ENCODE assay signal across 8 cellular contexts in the genomic region with DNA sequence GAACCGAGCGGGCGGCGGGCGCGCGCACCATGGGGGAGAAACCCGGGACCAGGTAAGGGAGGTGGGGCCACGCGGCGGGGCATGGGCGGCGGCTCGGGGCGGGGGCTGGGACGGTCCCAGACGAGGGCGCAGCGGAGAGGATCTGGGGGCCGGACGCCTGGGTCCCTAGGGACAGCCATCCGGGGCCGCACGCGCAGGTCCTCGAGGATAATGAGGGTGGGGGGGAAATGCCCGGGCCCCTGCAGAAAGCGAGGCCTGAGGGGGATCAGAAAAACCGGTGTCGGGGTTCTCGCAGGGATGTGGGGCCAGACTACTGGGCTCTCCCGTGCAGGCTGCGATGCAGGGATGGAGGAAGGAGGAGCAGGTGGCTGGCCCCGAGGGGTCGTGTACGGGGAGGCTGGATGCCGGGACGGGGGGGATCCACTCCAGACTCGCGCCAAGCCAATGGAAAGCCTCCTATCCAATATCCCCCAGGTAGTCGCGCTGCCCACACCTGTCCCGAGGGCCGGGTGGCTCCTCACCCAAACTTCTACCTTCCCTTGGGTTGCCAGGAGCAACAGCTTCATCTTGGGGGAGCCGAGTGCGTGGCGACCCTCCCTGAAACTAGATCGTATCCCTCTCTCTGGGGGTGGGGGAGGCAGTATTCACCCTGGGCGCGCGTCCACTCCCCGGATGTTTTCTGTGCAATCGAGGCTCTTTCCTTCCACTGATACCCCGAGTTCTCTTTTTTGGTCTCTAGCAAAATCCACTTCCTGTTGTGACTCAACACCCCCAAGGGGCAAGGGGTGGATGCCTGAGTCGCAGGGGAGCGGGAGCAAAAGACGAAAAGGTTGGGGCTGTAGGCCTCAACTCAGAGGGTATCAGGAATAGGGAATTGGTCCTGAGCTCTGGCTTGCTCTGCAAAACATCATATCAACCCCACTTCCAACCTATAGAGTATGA. TPM values are rescaled to one million over a fixed set of nuclear protein-coding genes. Genes with fewer than 3 reads are reported as not detected.
A peak's percentile ranks its signal among the peaks of the same experiment; 100 is the strongest.
DNase-seq lines count a peak whose midpoint lies in the region; ATAC-seq, FAIRE-seq and TF ChIP-seq lines count a peak whose summit lies in the region.

No MANE protein-coding gene starts in this region.

- H3K4me1 ChIP-seq in HAP-1 (peaks cover 7% of the 10 kb centered on the region), GM12878 (ENCODE audit: control insufficient read depth, insufficient read depth, low read length) (peaks cover 28% of the 10 kb centered on the region), kidney (ENCODE audit: control insufficient read depth in 1 of 2, insufficient read depth in 1 of 2, low read depth in 1 of 2, low read length in 2 of 2) (peaks cover 16 to 17% of the 10 kb centered on the region in 2 donors)

- 1% methylated on average over 47 of the region's 57 CpGs for WGBS in GM12878 (ENCODE audit: insufficient coverage, insufficient replicate concordance, low lambda C conversion rate, missing lambda C conversion rate)

- H3K4me3 ChIP-seq in HAP-1 (peak overlapping the region; percentile 67), GM12878 (peak overlapping the region; percentile 80), kidney (ENCODE audit: low read length in 2 of 2) (peak overlapping the region; percentile 61 to 64)

- peak overlapping the region; percentile 84 for H2AFZ ChIP-seq in GM12878 (ENCODE audit: control insufficient read depth, low read depth, low read length)

- peak; percentile 53 for DNase-seq in AML-193 (lab: John Stamatoyannopoulos, UW)
- DNase-seq in HAP-1 (ENCODE audit: low spot score in 2 of 2): no peak
- peak; percentile 18 for DNase-seq in T follicular helper cell (ENCODE audit: low read depth)
- DNase-seq in GM12878 (ENCODE audit: low read depth, low spot score): no peak
- DNase-seq in kidney: peak; percentile 87
- DNase-seq in stimulated activated CD8-positive, alpha-beta memory T cell treated with anti-CD3 and anti-CD28 coated beads, Interleukin-12 subunit alpha, Interleukin-12 subunit beta, amount 100 ng/mL, for 4 hours (ENCODE audit: low read depth): peak; percentile 28
- no peak for DNase-seq in NCI-H774 (lab: John Stamatoyannopoulos, UW)
- DNase-seq in NCI-H2081 treated with DMSO at 0.1 percent for 48 hours (lab: John Stamatoyannopoulos, UW): no peak

- peaks cover 19% of the 10 kb centered on the region for H3K79me2 ChIP-seq in GM12878 (ENCODE audit: control insufficient read depth, insufficient read depth, low read length)

- no peaks in the 10 kb centered on the region for H4K20me1 ChIP-seq in GM12878 (ENCODE audit: control insufficient read depth, insufficient read depth)

- CTCF ChIA-PET in GM12878 (lab: Yijun Ruan, JAX): interaction anchor here (0.7 to 2.5 kb wide), 15 partner anchors 15 to 198 kb away, joined by 3 to 12 read pairs (median 4); partner anchors contain the start of gene CHRNE

- FAIRE-seq in GM12878 (lab: Jason Lieb, UNC) (no peak), kidney (lab: Jason Lieb, UNC) (no peak)

- H3K27me3 ChIP-seq in HAP-1 (ENCODE audit: low read depth) (no peaks in the 10 kb centered on the region), GM12878 (replicated peaks in 1 of 2; ENCODE audit: control insufficient read depth in 2 of 2, insufficient read depth in 2 of 2, low read length in 1 of 2) (no peaks in the 10 kb centered on the region)

- ATAC-seq in GM12878: peak; percentile 5

- TF ChIP-seq RAD21 in GM12878 (IDR thresholded peaks at IDR 0.05; ENCODE audit: insufficient read depth, low read depth, low read length): no peak

- H3K9ac ChIP-seq in GM12878 (ENCODE audit: control insufficient read depth, insufficient read depth, low read length): peak overlapping the region; percentile 85
- peak overlapping the region; percentile 55 to 69 for H3K9ac ChIP-seq in kidney (ENCODE audit: low read length in 2 of 2)

- SMC1A ChIA-PET in GM12878 (lab: Charles Lee; ENCODE audit: uncharacterized antibody, unreplicated experiment): interaction anchor here (0.8 to 2.8 kb wide), 9 partner anchors 8 to 193 kb away, joined by 3 to 11 read pairs (median 3); partner anchors contain the start of genes CHRNE and MED11

- no peak for TF ChIP-seq CTCF in GM12878 (IDR thresholded peaks at IDR 0.05 in 2 of 3, conservative IDR thresholded peaks at IDR 0.05 in 1 of 3; ENCODE audit: control insufficient read depth in 2 of 3, extremely low read depth in 1 of 3, insufficient read depth in 1 of 3, low read depth in 3 of 3, low read length in 3 of 3)
- no peak for TF ChIP-seq CTCF in kidney (IDR thresholded peaks at IDR 0.05; ENCODE audit: borderline replicate concordance, extremely low read depth, insufficient read depth)

- H3K9me3 ChIP-seq in HAP-1 (no peaks in the 10 kb centered on the region), GM12878 (replicated peaks; ENCODE audit: control insufficient read depth, insufficient read depth, low read length) (no peaks in the 10 kb centered on the region; the same call in 2 of the 3 replicates), kidney (ENCODE audit: control insufficient read depth in 1 of 2, low read length in 2 of 2) (no peaks in the 10 kb centered on the region)

- in situ Hi-C loops in HAP-1 (cut with MboI; ENCODE audit: low sequenced_read_pairs): no loop called here
- in situ Hi-C loops in GM12878 (cut with MboI): loop anchor here (5.0 kb wide), 1 partner anchor 171 kb away; no protein-coding TSS in a partner anchor

- H3K27ac ChIP-seq in GM12878 (ENCODE audit: control insufficient read depth, insufficient read depth) (peak overlapping the region; percentile 66), kidney (ENCODE audit: low read depth in 2 of 2, low read length in 2 of 2) (peak overlapping the region; percentile 43 to 80)

- TF ChIP-seq EP300 in GM12878 (IDR thresholded peaks at IDR 0.05; ENCODE audit: borderline replicate concordance in 1 of 2, control insufficient read depth in 1 of 2, low read depth in 2 of 2, low read length in 2 of 2): no peak

- intact Hi-C loops in GM12878 (cut with micrococcal nuclease; ENCODE audit: unreplicated experiment): loop anchor here (1.0 to 5.0 kb wide), 3 partner anchors 20 to 178 kb away; partner anchors contain the start of genes GLTPD2, MED11 and VMO1
- intact Hi-C loops in kidney (cut with DNase I): no loop called here

- POLR2A ChIA-PET in GM12878 (lab: Charles Lee): interaction anchor here (0.5 to 3.9 kb wide), 7 partner anchors 8 to 244 kb away, joined by 3 to 23 read pairs (median 6); partner anchors contain the start of genes MED11 and PELP1

- no peak for TF ChIP-seq POLR2A in GM12878 (IDR thresholded peaks at IDR 0.05; ENCODE audit: low read depth, low read length)

- no TSS peak for BruUV-seq in GM12878 (replicated peaks; lab: Mats Ljungman, UMichigan)

- H3K4me2 ChIP-seq in GM12878 (ENCODE audit: control insufficient read depth, insufficient read depth): peak overlapping the region; percentile 96

- RAD21 ChIA-PET in GM12878 (lab: Charles Lee; ENCODE audit: unreplicated experiment): interaction anchor here (0.6 to 1.7 kb wide), 20 partner anchors 10 to 256 kb away, joined by 3 to 14 read pairs (median 4); partner anchors contain the start of genes GLTPD2, MED11, MINK1 and PLD2

- H3K36me3 ChIP-seq in HAP-1 (replicated peaks) (peaks cover 4% of the 10 kb centered on the region; the same call in 1 of the 2 replicates), GM12878 (ENCODE audit: control insufficient read depth in 2 of 2, insufficient read depth in 2 of 2, low read length in 1 of 2) (no peaks in the 10 kb centered on the region; a peak in 2 of 4 replicates), kidney (ENCODE audit: control insufficient read depth in 1 of 2, insufficient read depth in 2 of 2, low read length in 2 of 2) (no peaks in the 10 kb centered on the region)

RNA-seq across cellular contexts. Expression of gene ARRB2, which starts 0.5 kb away (rescaled TPM):
- 28.7 and 33.9 TPM in 2 replicates for total RNA-seq in GM12878 (2013; cell fraction: nucleolus; rRNA removed)
- total RNA-seq in GM12878 (2014; rRNA removed): 43.9 and 45.7 TPM in 2 replicates
- 39.8 and 42.7 TPM in 2 replicates for total RNA-seq in GM12878 (2014; rRNA removed; fragmentation: Illumina TruSeq; extraction: Trizol)
- total RNA-seq in GM12878 (2021): 70.0 and 75.2 TPM in 2 replicates
- 18.2 TPM for polyA plus RNA-seq in GM12878 (2011; ENCODE audit: low read depth)
- polyA plus RNA-seq in GM12878 (2011; rRNA removed): 27.3 and 43.5 TPM in 2 replicates
- polyA plus RNA-seq in GM12878 (2011; cell fraction: cytosol; rRNA removed): 48.7 and 59.8 TPM in 2 replicates
- 81.3 and 85.2 TPM in 2 replicates for polyA plus RNA-seq in GM12878 (2011; cell fraction: nucleus; rRNA removed)
- polyA plus RNA-seq in GM12878 (2012): 33.8 and 44.4 TPM in 2 replicates
- polyA plus RNA-seq in GM12878 (2014; fragmentation: Illumina TruSeq; extraction: Trizol): 50.3 and 68.4 TPM in 2 replicates
- 1 to 10 TPM; 6.5 to 7.3 TPM for polyA plus RNA-seq in GM12878 (2014; fragmentation: Nextera tagmentation; extraction: Ambion mirVana)
- 55.4 and 69.2 TPM in 2 replicates for polyA plus RNA-seq in GM12878 (2014; rRNA removed)
- 10 to 100 TPM; 29.6 to 31.2 TPM for polyA plus RNA-seq in GM12878 (2016; fragmentation: Nextera tagmentation; extraction: Ambion mirVana)
- polyA minus RNA-seq in GM12878 (2011; rRNA and poly(A)+ RNA removed): 27.4 and 32.8 TPM in 2 replicates
- polyA minus RNA-seq in GM12878 (2011; cell fraction: cytosol; rRNA and poly(A)+ RNA removed): 14.8 and 18.0 TPM in 2 replicates
- 13.5 and 18.7 TPM in 2 replicates for polyA minus RNA-seq in GM12878 (2011; cell fraction: nucleus; rRNA and poly(A)+ RNA removed)
- total RNA-seq in kidney: 63.1 TPM
- polyA plus RNA-seq in kidney (ENCODE audit: insufficient read depth, low read depth, low replicate concordance): 32.8 TPM

RNA-seq across cellular contexts. Expression of gene PELP1, which starts 7.0 kb away (rescaled TPM):
- total RNA-seq in GM12878 (2013; cell fraction: nucleolus; rRNA removed): 96.1 and 101 TPM in 2 replicates
- total RNA-seq in GM12878 (2014; rRNA removed) (21.2 and 22.7 TPM in 2 replicates), GM12878 (2014; rRNA removed; fragmentation: Illumina TruSeq; extraction: Trizol) (8.0 and 9.0 TPM in 2 replicates), GM12878 (2021) (92.7 and 100 TPM in 2 replicates), kidney (49.0 TPM)
- polyA plus RNA-seq in GM12878 (2011; ENCODE audit: low read depth): 24.1 TPM
- polyA plus RNA-seq in GM12878 (2011; rRNA removed) (7.3 and 11.6 TPM in 2 replicates), GM12878 (2014; fragmentation: Illumina TruSeq; extraction: Trizol) (7.4 and 21.1 TPM in 2 replicates), GM12878 (2014; fragmentation: Nextera tagmentation; extraction: Ambion mirVana) (1 to 10 TPM in 1 of 2 experiments, under 1 TPM in 1; 0.55 to 1.2 TPM), GM12878 (2014; rRNA removed) (21.9 and 25.3 TPM in 2 replicates), GM12878 (2016; fragmentation: Nextera tagmentation; extraction: Ambion mirVana) (10 to 100 TPM; 21.7 to 23.8 TPM), kidney (ENCODE audit: insufficient read depth, low read depth, low replicate concordance) (20.9 TPM)
- 13.9 and 15.5 TPM in 2 replicates for polyA plus RNA-seq in GM12878 (2011; cell fraction: cytosol; rRNA removed)
- 79.6 and 97.5 TPM in 2 replicates for polyA plus RNA-seq in GM12878 (2011; cell fraction: nucleus; rRNA removed)
- polyA plus RNA-seq in GM12878 (2012): 34.4 and 36.6 TPM in 2 replicates
- polyA minus RNA-seq in GM12878 (2011; rRNA and poly(A)+ RNA removed): 29.1 and 40.1 TPM in 2 replicates
- 16.2 and 17.2 TPM in 2 replicates for polyA minus RNA-seq in GM12878 (2011; cell fraction: cytosol; rRNA and poly(A)+ RNA removed)
- 38.9 and 62.0 TPM in 2 replicates for polyA minus RNA-seq in GM12878 (2011; cell fraction: nucleus; rRNA and poly(A)+ RNA removed)

RNA-seq across cellular contexts. Expression of gene MED11, which starts 20.3 kb away (rescaled TPM):
- total RNA-seq in GM12878 (2013; cell fraction: nucleolus; rRNA removed): 10.2 and 11.0 TPM in 2 replicates
- total RNA-seq in GM12878 (2014; rRNA removed): 31.9 and 32.3 TPM in 2 replicates
- total RNA-seq in GM12878 (2014; rRNA removed; fragmentation: Illumina TruSeq; extraction: Trizol): 34.9 and 35.1 TPM in 2 replicates
- 18.4 and 22.4 TPM in 2 replicates for total RNA-seq in GM12878 (2021)
- 13.5 TPM for polyA plus RNA-seq in GM12878 (2011; ENCODE audit: low read depth)
- polyA plus RNA-seq in GM12878 (2011; rRNA removed): 26.3 and 33.1 TPM in 2 replicates
- 43.0 and 45.7 TPM in 2 replicates for polyA plus RNA-seq in GM12878 (2011; cell fraction: cytosol; rRNA removed)
- 21.0 and 22.3 TPM in 2 replicates for polyA plus RNA-seq in GM12878 (2011; cell fraction: nucleus; rRNA removed)
- 15.7 and 18.6 TPM in 2 replicates for polyA plus RNA-seq in GM12878 (2012)
- 26.8 and 31.4 TPM in 2 replicates for polyA plus RNA-seq in GM12878 (2014; fragmentation: Illumina TruSeq; extraction: Trizol)
- 10 to 100 TPM; 41.3 to 45.9 TPM for polyA plus RNA-seq in GM12878 (2014; fragmentation: Nextera tagmentation; extraction: Ambion mirVana)
- 35.4 and 40.0 TPM in 2 replicates for polyA plus RNA-seq in GM12878 (2014; rRNA removed)
- polyA plus RNA-seq in GM12878 (2016; fragmentation: Nextera tagmentation; extraction: Ambion mirVana): 10 to 100 TPM; 36.9 to 44.3 TPM
- 23.8 and 28.7 TPM in 2 replicates for polyA minus RNA-seq in GM12878 (2011; rRNA and poly(A)+ RNA removed)
- 6.1 and 6.7 TPM in 2 replicates for polyA minus RNA-seq in GM12878 (2011; cell fraction: cytosol; rRNA and poly(A)+ RNA removed)
- polyA minus RNA-seq in GM12878 (2011; cell fraction: nucleus; rRNA and poly(A)+ RNA removed): 3.7 and 6.0 TPM in 2 replicates
- total RNA-seq in kidney: 19.0 TPM
- 58.4 TPM for polyA plus RNA-seq in kidney (ENCODE audit: insufficient read depth, low read depth, low replicate concordance)

RNA-seq across cellular contexts. Expression of gene ZMYND15, which starts 28.7 kb away (rescaled TPM):
- 0.21 TPM in 1 of 2 replicates, not detected in the other for total RNA-seq in GM12878 (2013; cell fraction: nucleolus; rRNA removed)
- total RNA-seq in GM12878 (2014; rRNA removed): not detected in 2 replicates
- 0.04 and 0.05 TPM in 2 replicates for total RNA-seq in GM12878 (2014; rRNA removed; fragmentation: Illumina TruSeq; extraction: Trizol)
- total RNA-seq in GM12878 (2021): 0.08 and 0.11 TPM in 2 replicates
- not detected for polyA plus RNA-seq in GM12878 (2011; ENCODE audit: low read depth)
- 0.04 TPM in 1 of 2 replicates, not detected in the other for polyA plus RNA-seq in GM12878 (2011; rRNA removed)
- polyA plus RNA-seq in GM12878 (2011; cell fraction: cytosol; rRNA removed): 0.03 and 0.10 TPM in 2 replicates
- 0.07 and 0.40 TPM in 2 replicates for polyA plus RNA-seq in GM12878 (2011; cell fraction: nucleus; rRNA removed)
- not detected in 2 replicates for polyA plus RNA-seq in GM12878 (2012)
- 0.03 TPM in 1 of 2 replicates, not detected in the other for polyA plus RNA-seq in GM12878 (2014; fragmentation: Illumina TruSeq; extraction: Trizol)
- not detected for polyA plus RNA-seq in GM12878 (2014; fragmentation: Nextera tagmentation; extraction: Ambion mirVana)
- 0.17 and 0.19 TPM in 2 replicates for polyA plus RNA-seq in GM12878 (2014; rRNA removed)
- polyA plus RNA-seq in GM12878 (2016; fragmentation: Nextera tagmentation; extraction: Ambion mirVana): under 1 TPM in 1 of 2 experiments, not detected in 1; 0.07 TPM
- polyA minus RNA-seq in GM12878 (2011; rRNA and poly(A)+ RNA removed): not detected in 2 replicates
- polyA minus RNA-seq in GM12878 (2011; cell fraction: cytosol; rRNA and poly(A)+ RNA removed): not detected in 2 replicates
- polyA minus RNA-seq in GM12878 (2011; cell fraction: nucleus; rRNA and poly(A)+ RNA removed): not detected in 2 replicates
- 5.1 TPM for total RNA-seq in kidney
- 1.3 TPM for polyA plus RNA-seq in kidney (ENCODE audit: insufficient read depth, low read depth, low replicate concordance)

RNA-seq across cellular contexts. Expression of gene CXCL16, which starts 28.8 kb away (rescaled TPM):
- total RNA-seq in GM12878 (2013; cell fraction: nucleolus; rRNA removed): 0.33 TPM in 1 of 2 replicates, not detected in the other
- total RNA-seq in GM12878 (2014; rRNA removed) (0.62 and 0.71 TPM in 2 replicates), GM12878 (2014; rRNA removed; fragmentation: Illumina TruSeq; extraction: Trizol) (0.67 and 0.74 TPM in 2 replicates), GM12878 (2021) (1.4 and 2.1 TPM in 2 replicates), kidney (83.0 TPM)
- 0.30 TPM for polyA plus RNA-seq in GM12878 (2011; ENCODE audit: low read depth)
- polyA plus RNA-seq in GM12878 (2011; rRNA removed) (0.68 and 0.84 TPM in 2 replicates), GM12878 (2014; fragmentation: Illumina TruSeq; extraction: Trizol) (1.7 and 2.2 TPM in 2 replicates), GM12878 (2014; fragmentation: Nextera tagmentation; extraction: Ambion mirVana) (under 1 TPM; 0.26 to 0.35 TPM), GM12878 (2014; rRNA removed) (0.89 and 1.9 TPM in 2 replicates), GM12878 (2016; fragmentation: Nextera tagmentation; extraction: Ambion mirVana) (under 1 TPM; 0.15 to 0.35 TPM), kidney (ENCODE audit: insufficient read depth, low read depth, low replicate concordance) (22.5 TPM)
- 0.77 and 1.1 TPM in 2 replicates for polyA plus RNA-seq in GM12878 (2011; cell fraction: cytosol; rRNA removed)
- 0.51 and 0.58 TPM in 2 replicates for polyA plus RNA-seq in GM12878 (2011; cell fraction: nucleus; rRNA removed)
- 0.61 and 0.79 TPM in 2 replicates for polyA plus RNA-seq in GM12878 (2012)
- 0.22 and 0.88 TPM in 2 replicates for polyA minus RNA-seq in GM12878 (2011; rRNA and poly(A)+ RNA removed)
- polyA minus RNA-seq in GM12878 (2011; cell fraction: cytosol; rRNA and poly(A)+ RNA removed): not detected in 2 replicates
- polyA minus RNA-seq in GM12878 (2011; cell fraction: nucleus; rRNA and poly(A)+ RNA removed): 0.12 TPM in 1 of 2 replicates, not detected in the other

Comparison
In these comparisons a context has a peak if more than half of its experiments do, and no peak if none do; other contexts are left out.
1. DNase-seq: peak in AML-193 (2 of 2), T follicular helper cell (single experiment), kidney (single experiment) and stimulated activated CD8-positive, alpha-beta memory T cell treated with anti-CD3 and anti-CD28 coated beads, Interleukin-12 subunit alpha, Interleukin-12 subunit beta, amount 100 ng/mL, for 4 hours (single experiment); none in HAP-1 (0 of 2), GM12878 (single experiment), NCI-H774 (single experiment) and NCI-H2081 treated with DMSO at 0.1 percent for 48 hours (single experiment).
2. Peak in every context shown above with its lines, with median percentiles within 50 percentile points of each other: H3K4me3 ChIP-seq.